In genomic region chr1:233230011-233230410, GRCh38 we compare ENCODE assay signal across 2 cellular contexts.
TF ChIP-seq lines count a peak whose summit lies in the region.

No MANE protein-coding gene starts in this region.

TF ChIP-seq in IMR-90, 13 proteins besides CTCF, POLR2A, EP300 and RAD21:
- TF ChIP-seq CEBPB (IDR thresholded peaks at IDR 0.05; ENCODE audit: low read depth, low read length) = no peak
- no peak for TF ChIP-seq MXI1 (IDR thresholded peaks at IDR 0.05; ENCODE audit: borderline replicate concordance, low read depth, low read length)
- no peak for TF ChIP-seq USF2 (IDR thresholded peaks at IDR 0.05; ENCODE audit: low read depth, low read length)
- TF ChIP-seq SMC3 (IDR thresholded peaks at IDR 0.05; ENCODE audit: low read depth, low read length) = no peak
- no peak for TF ChIP-seq RFX5 (IDR thresholded peaks at IDR 0.05; ENCODE audit: low read depth, low read length)
- no peak for TF ChIP-seq NFE2L2 (IDR thresholded peaks at IDR 0.05; ENCODE audit: low read depth, low read length)
- TF ChIP-seq MAFK (IDR thresholded peaks at IDR 0.05; ENCODE audit: low read depth, low read length) = no peak
- TF ChIP-seq CHD1 (IDR thresholded peaks at IDR 0.05; ENCODE audit: low read depth, low read length) = no peak
- TF ChIP-seq BHLHE40 (IDR thresholded peaks at IDR 0.05; ENCODE audit: low read depth, low read length) = no peak
- no peak for TF ChIP-seq MAZ (IDR thresholded peaks at IDR 0.05; ENCODE audit: borderline replicate concordance, low read depth, low read length)
- TF ChIP-seq FOS (IDR thresholded peaks at IDR 0.05; ENCODE audit: low read depth, low read length) = no peak
- no peak for TF ChIP-seq ELK1 (IDR thresholded peaks at IDR 0.05; ENCODE audit: borderline replicate concordance, low read depth, low read length)
- no peak for TF ChIP-seq RCOR1 (IDR thresholded peaks at IDR 0.05; ENCODE audit: insufficient replicate concordance, low read length)

TF ChIP-seq in SK-N-SH, 30 proteins besides CTCF, POLR2A, EP300 and RAD21:
- no peak for TF ChIP-seq REST (IDR thresholded peaks at IDR 0.05; ENCODE audit: low read depth, low read length)
- no peak for TF ChIP-seq ZBTB33 (IDR thresholded peaks at IDR 0.05; ENCODE audit: borderline replicate concordance, low read depth)
- no peak for TF ChIP-seq FOSL2 (IDR thresholded peaks at IDR 0.05; ENCODE audit: borderline replicate concordance, low read depth)
- no peak for TF ChIP-seq NFIC (IDR thresholded peaks at IDR 0.05; ENCODE audit: borderline replicate concordance)
- no peak for TF ChIP-seq RCOR1 (IDR thresholded peaks at IDR 0.05; ENCODE audit: low read length)
- TF ChIP-seq USF2 (IDR thresholded peaks at IDR 0.05; ENCODE audit: borderline replicate concordance, low read depth, low read length) = no peak
- no peak for TF ChIP-seq GABPA (IDR thresholded peaks at IDR 0.05; ENCODE audit: low read depth)
- no peak for TF ChIP-seq SIN3A (IDR thresholded peaks at IDR 0.05; ENCODE audit: borderline replicate concordance, low read depth, low read length)
- no peak for TF ChIP-seq EZH2phosphoT487 (IDR thresholded peaks at IDR 0.05; ENCODE audit: borderline replicate concordance, low read depth)
- no peak for TF ChIP-seq USF1 (IDR thresholded peaks at IDR 0.05; ENCODE audit: borderline replicate concordance, low read depth)
- no peak for TF ChIP-seq PBX3 (IDR thresholded peaks at IDR 0.05)
- no peak for TF ChIP-seq SMC3 (IDR thresholded peaks at IDR 0.05; ENCODE audit: low read depth, low read length)
- no peak for TF ChIP-seq NRF1 (IDR thresholded peaks at IDR 0.05; ENCODE audit: low read depth, low read length)
- TF ChIP-seq FOXJ3 (CRISPR knock-in tag; IDR thresholded peaks at IDR 0.05) = no peak
